ENCODE assay signal across 32 cellular contexts in genomic region chr7:126210707-126211106, GRCh38.
DNase-seq lines count a peak whose midpoint lies in the region; ATAC-seq and TF ChIP-seq lines count a peak whose summit lies in the region.
"Had no signal": no experiment of that assay in that cellular context is flagged by ENCODE, and none has a peak within 500 bp of the region (broad histone marks: within the 10 kb centered on the region; RNA-seq: fewer than 3 reads in every experiment).

No MANE protein-coding gene starts in this region.

- no peaks in the 10 kb centered on the region for H3K9me3 Mint-ChIP-seq in MCF 10A (ENCODE audit: unreplicated experiment)
- no peaks in the 10 kb centered on the region for H3K9me3 Mint-ChIP-seq in glutamatergic neuron (ENCODE audit: unreplicated experiment)
- H3K9me3 Mint-ChIP-seq: activated T-helper 1 cell treated with anti-CD3 and anti-CD28 coated beads, Interleukin-12 subunit alpha, Interleukin-12 subunit beta, Interleukin-2, Interleukin-4 antibody, amounts not matched to agents 30 ng/mL and 10 ng/mL and 1 ng/mL, durations not matched to agents 14 hours and 24 hours and 36 hours had no signal

- CTCF ChIA-PET in mammary epithelial cell (lab: Charles Lee; ENCODE audit: low non-redundant PET) (no interaction called here), MCF 10A (lab: Yijun Ruan, JAX) (interaction anchor here (0.6 kb wide), 2 partner anchors 11 to 400 kb away, joined by 3 to 4 read pairs; no protein-coding TSS in a partner anchor), A673 (lab: Charles Lee) (no interaction called here)

- no peaks in the 10 kb centered on the region for H3K9me3 ChIP-seq in mammary epithelial cell (replicated peaks; ENCODE audit: insufficient read depth, low read length)
- no peaks in the 10 kb centered on the region for H3K9me3 ChIP-seq in A673 (ENCODE audit: low read depth, low read length, poor library complexity, severe bottlenecking)
- H3K9me3 ChIP-seq: heart right ventricle, thyroid gland had no signal

- no peak overlapping the region for H2AFZ ChIP-seq in mammary epithelial cell (ENCODE audit: low read depth, low read length)

- H3K9ac ChIP-seq in mammary epithelial cell (ENCODE audit: insufficient read depth, low read length): no peak overlapping the region

- BruUV-seq in mammary epithelial cell (replicated peaks; lab: Mats Ljungman, UMichigan): no TSS peak
- BruUV-seq in MCF 10A (replicated peaks; lab: Mats Ljungman, UMichigan): no TSS peak
- BruUV-seq in A673 (replicated peaks; lab: Mats Ljungman, UMichigan): no TSS peak

- peak; percentile 68 for ATAC-seq in HG02759 (IDR thresholded peaks at IDR 0.05; ENCODE audit: unreplicated experiment)
- ATAC-seq in HG03565 (IDR thresholded peaks at IDR 0.05; ENCODE audit: unreplicated experiment): peak; percentile 49
- ATAC-seq: activated CD8-positive, alpha-beta memory T cell treated with anti-CD3 and anti-CD28 coated beads, Interleukin-2, amount 10 ng/mL, durations not matched to agents 7 days and 5 days; heart right ventricle; left colon; naive thymus-derived CD4-positive, alpha-beta T cell; PC-3 had no signal

- POLR2A ChIA-PET in MCF 10A (lab: Yijun Ruan, JAX): no interaction called here
- POLR2A ChIA-PET in A673 (lab: Charles Lee; ENCODE audit: low non-redundant PET): no interaction called here

- H3K27ac Mint-ChIP-seq in MCF 10A (ENCODE audit: low read depth, unreplicated experiment) (no peak overlapping the region), glutamatergic neuron (ENCODE audit: unreplicated experiment) (no peak overlapping the region)
- H3K27ac Mint-ChIP-seq: activated CD8-positive, alpha-beta memory T cell treated with anti-CD3 and anti-CD28 coated beads, Interleukin-2, amount 10 ng/mL, durations not matched to agents 7 days and 5 days; activated naive CD4-positive, alpha-beta T cell treated with anti-CD3 and anti-CD28 coated beads, Interleukin-2, amount 50 U/mL, for 24 hours; activated T-helper 1 cell treated with anti-CD3 and anti-CD28 coated beads, Interleukin-12 subunit alpha, Interleukin-12 subunit beta, Interleukin-2, Interleukin-4 antibody, amounts not matched to agents 30 ng/mL and 10 ng/mL and 1 ng/mL, durations not matched to agents 14 hours and 24 hours and 36 hours; naive thymus-derived CD4-positive, alpha-beta T cell had no signal

- H3K4me3 Mint-ChIP-seq in MCF 10A (ENCODE audit: unreplicated experiment) (no peak overlapping the region), glutamatergic neuron (ENCODE audit: unreplicated experiment) (no peak overlapping the region)
- H3K4me3 Mint-ChIP-seq: activated CD8-positive, alpha-beta memory T cell treated with anti-CD3 and anti-CD28 coated beads, Interleukin-2, amount 10 ng/mL, durations not matched to agents 7 days and 5 days; activated naive CD4-positive, alpha-beta T cell treated with anti-CD3 and anti-CD28 coated beads, Interleukin-2, amount 50 U/mL, for 24 hours; activated T-helper 1 cell treated with anti-CD3 and anti-CD28 coated beads, Interleukin-12 subunit alpha, Interleukin-12 subunit beta, Interleukin-2, Interleukin-4 antibody, amounts not matched to agents 30 ng/mL and 10 ng/mL and 1 ng/mL, durations not matched to agents 14 hours and 24 hours and 36 hours; naive thymus-derived CD4-positive, alpha-beta T cell had no signal

- H3K27me3 ChIP-seq in mammary epithelial cell (ENCODE audit: insufficient read depth, low read length): no peaks in the 10 kb centered on the region
- no peaks in the 10 kb centered on the region for H3K27me3 ChIP-seq in A673 (replicated peaks; ENCODE audit: insufficient read depth, low read depth, low read length, poor library complexity)
- H3K27me3 ChIP-seq: heart right ventricle, thyroid gland had no signal

- peaks cover 11% of the 10 kb centered on the region for H3K4me1 ChIP-seq in mammary epithelial cell (ENCODE audit: insufficient read depth, low read length)
- no peaks in the 10 kb centered on the region for H3K4me1 ChIP-seq in A673 (ENCODE audit: insufficient read depth, low read length, poor library complexity, severe bottlenecking)
- H3K4me1 ChIP-seq: heart right ventricle, thyroid gland had no signal

- H3K4me1 Mint-ChIP-seq in MCF 10A (ENCODE audit: insufficient read depth, unreplicated experiment) (peaks cover 12% of the 10 kb centered on the region), glutamatergic neuron (ENCODE audit: low read depth, unreplicated experiment) (no peaks in the 10 kb centered on the region)
- H3K4me1 Mint-ChIP-seq: activated CD8-positive, alpha-beta memory T cell treated with anti-CD3 and anti-CD28 coated beads, Interleukin-2, amount 10 ng/mL, durations not matched to agents 7 days and 5 days; activated naive CD4-positive, alpha-beta T cell treated with anti-CD3 and anti-CD28 coated beads, Interleukin-2, amount 50 U/mL, for 24 hours; naive thymus-derived CD4-positive, alpha-beta T cell had no signal

- H3K36me3 Mint-ChIP-seq in MCF 10A (ENCODE audit: insufficient read depth, unreplicated experiment) (no peaks in the 10 kb centered on the region), glutamatergic neuron (ENCODE audit: unreplicated experiment) (no peaks in the 10 kb centered on the region)
- H3K36me3 Mint-ChIP-seq: activated CD8-positive, alpha-beta memory T cell treated with anti-CD3 and anti-CD28 coated beads, Interleukin-2, amount 10 ng/mL, durations not matched to agents 7 days and 5 days; activated naive CD4-positive, alpha-beta T cell treated with anti-CD3 and anti-CD28 coated beads, Interleukin-2, amount 50 U/mL, for 24 hours; naive thymus-derived CD4-positive, alpha-beta T cell had no signal

- intact Hi-C loops in mammary epithelial cell (cut with micrococcal nuclease): no loop called here
- intact Hi-C loops in MCF 10A (cut with micrococcal nuclease): no loop called here
- intact Hi-C loops in A673 (cut with micrococcal nuclease; ENCODE audit: unreplicated experiment): no loop called here

- in situ Hi-C loops in mammary epithelial cell (cut with MboI; ENCODE audit: low sequenced_read_pairs in 2 of 2): no loop called here

- H4K20me1 ChIP-seq in mammary epithelial cell (ENCODE audit: insufficient read depth, low read length): no peaks in the 10 kb centered on the region

- dilution Hi-C loops in mammary epithelial cell (cut with HindIII; ENCODE audit: low sequenced_read_pairs): no loop called here

- no peaks in the 10 kb centered on the region for H3K79me2 ChIP-seq in mammary epithelial cell (ENCODE audit: insufficient read depth, low read length)

- H3K4me2 ChIP-seq in mammary epithelial cell (ENCODE audit: insufficient read depth, low read depth, low read length): no peak overlapping the region

- H3K27me3 Mint-ChIP-seq in MCF 10A (ENCODE audit: insufficient read depth, unreplicated experiment) (no peaks in the 10 kb centered on the region), glutamatergic neuron (ENCODE audit: unreplicated experiment) (no peaks in the 10 kb centered on the region)
- H3K27me3 Mint-ChIP-seq: activated CD8-positive, alpha-beta memory T cell treated with anti-CD3 and anti-CD28 coated beads, Interleukin-2, amount 10 ng/mL, durations not matched to agents 7 days and 5 days; activated naive CD4-positive, alpha-beta T cell treated with anti-CD3 and anti-CD28 coated beads, Interleukin-2, amount 50 U/mL, for 24 hours; naive thymus-derived CD4-positive, alpha-beta T cell had no signal

- H3K27ac ChIP-seq in mammary epithelial cell (ENCODE audit: insufficient read depth, low read depth, low read length) (no peak overlapping the region), A673 (ENCODE audit: low read depth, low read length, poor library complexity, severe bottlenecking) (no peak overlapping the region)
- H3K27ac ChIP-seq: 22Rv1, heart right ventricle, thyroid gland had no signal

- TF ChIP-seq CTCF in mammary epithelial cell (conservative IDR thresholded peaks at IDR 0.05 in 1 of 2, IDR thresholded peaks at IDR 0.05 in 1 of 2; ENCODE audit: extremely low read depth in 1 of 2, insufficient read depth in 1 of 2, low read depth in 1 of 2, low read length in 2 of 2) (no peak), MCF 10A (IDR thresholded peaks at IDR 0.05; ENCODE audit: unreplicated experiment) (no peak), A673 (conservative IDR thresholded peaks at IDR 0.05; ENCODE audit: low read depth, low read length) (no peak), glutamatergic neuron (IDR thresholded peaks at IDR 0.05; ENCODE audit: partially characterized antibody, unreplicated experiment) (no peak)

- no peak overlapping the region for H3K4me3 ChIP-seq in mammary epithelial cell (replicated peaks in 1 of 3; ENCODE audit: insufficient read depth in 1 of 3, low read depth in 2 of 3, low read length in 3 of 3)
- H3K4me3 ChIP-seq in A673 (ENCODE audit: low read depth, low read length, poor library complexity, severe bottlenecking): no peak overlapping the region
- H3K4me3 ChIP-seq: heart right ventricle, thyroid gland had no signal

- H3K36me3 ChIP-seq in mammary epithelial cell (ENCODE audit: insufficient read depth, low read length): no peaks in the 10 kb centered on the region
- no peaks in the 10 kb centered on the region for H3K36me3 ChIP-seq in A673 (ENCODE audit: insufficient read depth, low read length, poor library complexity, severe bottlenecking)
- H3K36me3 ChIP-seq: heart right ventricle, thyroid gland had no signal

- DNase-seq in mammary epithelial cell: peak; percentile 4
- no peak for DNase-seq in MCF 10A (ENCODE audit: unreplicated experiment)
- DNase-seq in A673 (ENCODE audit: low spot score): no peak
- no peak for DNase-seq in stimulated activated CD4-positive, alpha-beta T cell treated with anti-CD3 and anti-CD28 coated beads, Interleukin-2, amount 100 ng/mL, for 48 hours
- no peak for DNase-seq in NCI-H2171 treated with DMSO at 0.1 percent for 48 hours (lab: John Stamatoyannopoulos, UW)
- no peak for DNase-seq in glutamatergic neuron
- DNase-seq: activated CD4-positive, alpha-beta T cell treated with anti-CD3 and anti-CD28 coated beads for 4 hours; activated CD8-positive, alpha-beta memory T cell treated with anti-CD3 and anti-CD28 coated beads, Interleukin-2, amount 10 ng/mL, durations not matched to agents 7 days and 5 days; AML-193; aorta; dermis blood vessel endothelial cell; DMS53; GDM1; heart right ventricle; left colon; MV-4-11; naive thymus-derived CD4-positive, alpha-beta T cell; NCI-H1694; NCI-H2227 treated with DMSO at 0.1 percent for 48 hours; NCI-H82; occipital lobe; PC-3; retina; Right ventricle myocardium superior; stimulated activated CD4-positive, alpha-beta T cell treated with anti-CD3 and anti-CD28 coated beads, Interleukin-4, amount 100 ng/mL, for 24 hours; stimulated activated naive CD4-positive, alpha-beta T cell treated with Interleukin-2 at 50 U/mL for 16 hours; thyroid gland had no signal
